In the genomic region with DNA sequence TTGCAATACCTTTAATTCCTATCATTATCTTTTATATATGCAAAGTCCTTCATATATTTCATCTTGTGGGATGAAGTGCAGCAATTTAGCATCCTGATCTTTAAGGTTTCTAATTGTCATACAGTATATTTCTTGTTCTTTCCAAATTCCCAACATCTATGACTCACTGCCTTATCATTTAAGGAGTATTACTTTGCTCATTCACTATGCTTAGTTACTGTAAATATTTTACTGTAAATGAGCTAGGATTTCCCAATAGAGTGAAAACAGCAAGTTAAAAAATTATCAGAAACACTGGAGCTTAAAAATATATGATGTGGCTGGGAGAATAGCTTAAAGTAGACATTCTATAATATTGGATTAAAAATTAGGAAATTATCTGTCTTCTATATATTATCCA, we compare ENCODE assay signal across 23 cellular contexts.
DNase-seq lines count a peak whose midpoint lies in the region; ATAC-seq and TF ChIP-seq lines count a peak whose summit lies in the region.
"Had no signal": no experiment of that assay in that cellular context is flagged by ENCODE, and none has a peak within 500 bp of the region (broad histone marks: within the 10 kb centered on the region; RNA-seq: fewer than 3 reads in every experiment).

No MANE protein-coding gene starts in this region.

- H3K36me3 ChIP-seq in smooth muscle cell (ENCODE audit: low read depth) = no peaks in the 10 kb centered on the region
- H3K36me3 ChIP-seq in CD8-positive, alpha-beta T cell (ENCODE audit: insufficient read depth, low read length) = no peaks in the 10 kb centered on the region
- H3K36me3 ChIP-seq: neutrophil, uterus had no signal

- H3K4me2 ChIP-seq in smooth muscle cell = peak overlapping the region; percentile 25

- DNase-seq in HFFc6 (peak; percentile 21), RKO (ENCODE audit: low spot score) (peak; percentile 13), epithelial cell of esophagus (ENCODE audit: low read depth) (peak; percentile 59), smooth muscle cell (lab: John Stamatoyannopoulos, UW; ENCODE audit: unreplicated experiment) (no peak), left colon (no peak)
- DNase-seq in activated T-cell treated with anti-CD3 and anti-CD28 coated beads, Interleukin-2, amount 50 U/mL, for 48 hours = no peak
- no peak for DNase-seq in CD8-positive, alpha-beta T cell
- DNase-seq: activated naive CD4-positive, alpha-beta T cell; activated T-cell treated with anti-CD3 and anti-CD28 coated beads, Interleukin-2, amount 50 U/mL, for 24 hours; amygdala; kidney glomerular epithelial cell; NCI-H146; NCI-H2171; NCI-H526 treated with DMSO at 0.1 percent for 48 hours; SIG-M5; small intestine; stimulated activated CD4-positive, alpha-beta T cell treated with anti-CD3 and anti-CD28 coated beads, Interleukin-2, amount 100 ng/mL, for 48 hours; stimulated activated naive CD4-positive, alpha-beta T cell; T-cell; testis; uterus had no signal

- intact Hi-C loops in left colon (cut with DNase I, micrococcal nuclease) = no loop called here
- intact Hi-C loops in CD8-positive, alpha-beta T cell (cut with DNase I, micrococcal nuclease) = no loop called here

- H3K27ac Mint-ChIP-seq in HFFc6 = peak overlapping the region; percentile 77
- H3K27ac Mint-ChIP-seq in CD8-positive, alpha-beta T cell = no peak overlapping the region
- H3K27ac Mint-ChIP-seq: activated T-cell treated with anti-CD3 and anti-CD28 coated beads, Interleukin-2, amount 50 U/mL, for 24 hours; B cell; T-cell had no signal

- no peaks in the 10 kb centered on the region for H3K9me3 Mint-ChIP-seq in HFFc6
- H3K9me3 Mint-ChIP-seq in CD8-positive, alpha-beta T cell = no peaks in the 10 kb centered on the region

- no peaks in the 10 kb centered on the region for H3K27me3 Mint-ChIP-seq in HFFc6 (ENCODE audit: insufficient read depth)
- H3K27me3 Mint-ChIP-seq in CD8-positive, alpha-beta T cell (ENCODE audit: low read depth) = no peaks in the 10 kb centered on the region
- H3K27me3 Mint-ChIP-seq: activated T-cell treated with anti-CD3 and anti-CD28 coated beads, Interleukin-2, amount 50 U/mL, for 24 hours; B cell; T-cell had no signal

- peaks cover 4% of the 10 kb centered on the region for H3K4me1 ChIP-seq in smooth muscle cell (ENCODE audit: low read depth)
- H3K4me1 ChIP-seq in CD8-positive, alpha-beta T cell (ENCODE audit: insufficient read depth, low read length) = no peaks in the 10 kb centered on the region
- H3K4me1 ChIP-seq: testis, uterus had no signal

- POLR2A ChIA-PET in CD8-positive, alpha-beta T cell (lab: Charles Lee) = no interaction called here

- no peaks in the 10 kb centered on the region for H4K20me1 ChIP-seq in smooth muscle cell (ENCODE audit: low read depth)

- H3K27me3 ChIP-seq in smooth muscle cell (ENCODE audit: low read depth) = no peaks in the 10 kb centered on the region
- no peaks in the 10 kb centered on the region for H3K27me3 ChIP-seq in CD8-positive, alpha-beta T cell (ENCODE audit: insufficient read depth, low read length)
- H3K27me3 ChIP-seq: neutrophil, testis, uterus had no signal

- ATAC-seq in left colon = no peak
- ATAC-seq in CD8-positive, alpha-beta T cell = no peak
- ATAC-seq: T-cell had no signal

- TF ChIP-seq CTCF in HFFc6 (IDR thresholded peaks at IDR 0.05) (no peak), epithelial cell of esophagus (IDR thresholded peaks at IDR 0.05; ENCODE audit: insufficient read depth, low read depth, low read length, missing control alignments) (no peak), smooth muscle cell (IDR thresholded peaks at IDR 0.05; ENCODE audit: borderline replicate concordance, insufficient read depth, poor library complexity, severe bottlenecking) (no peak)
- TF ChIP-seq CTCF in CD8-positive, alpha-beta T cell (IDR thresholded peaks at IDR 0.05) = no peak

- H3K4me3 Mint-ChIP-seq in HFFc6 = peak overlapping the region; percentile 48; the same call in 1 of the 2 replicates
- no peak overlapping the region for H3K4me3 Mint-ChIP-seq in CD8-positive, alpha-beta T cell
- H3K4me3 Mint-ChIP-seq: activated T-cell treated with anti-CD3 and anti-CD28 coated beads, Interleukin-2, amount 50 U/mL, for 24 hours; B cell; T-cell had no signal

- peaks cover 6% of the 10 kb centered on the region for H3F3A ChIP-seq in smooth muscle cell (ENCODE audit: low read depth)

- peak overlapping the region; percentile 38 for H3K9ac ChIP-seq in smooth muscle cell (ENCODE audit: low read depth)

- H2AFZ ChIP-seq in smooth muscle cell (ENCODE audit: low read depth) = no peak overlapping the region

- H3K36me3 Mint-ChIP-seq in HFFc6 (ENCODE audit: low read depth) = no peaks in the 10 kb centered on the region
- H3K36me3 Mint-ChIP-seq in CD8-positive, alpha-beta T cell = no peaks in the 10 kb centered on the region
- H3K36me3 Mint-ChIP-seq: T-cell had no signal

- H3K79me2 ChIP-seq in smooth muscle cell (ENCODE audit: low read depth) = no peaks in the 10 kb centered on the region

- no peaks in the 10 kb centered on the region for H3K9me3 ChIP-seq in smooth muscle cell (replicated peaks; ENCODE audit: low read depth)
- no peaks in the 10 kb centered on the region for H3K9me3 ChIP-seq in CD8-positive, alpha-beta T cell (ENCODE audit: low read length)
- H3K9me3 ChIP-seq: neutrophil, testis, uterus had no signal

- peaks cover 22% of the 10 kb centered on the region for H3K4me1 Mint-ChIP-seq in HFFc6 (ENCODE audit: low read depth)
- H3K4me1 Mint-ChIP-seq in CD8-positive, alpha-beta T cell (ENCODE audit: low read depth) = no peaks in the 10 kb centered on the region
- H3K4me1 Mint-ChIP-seq: B cell, T-cell had no signal

- H3K4me3 ChIP-seq in epithelial cell of esophagus (ENCODE audit: low read length) (no peak overlapping the region), smooth muscle cell (no peak overlapping the region)
- no peak overlapping the region for H3K4me3 ChIP-seq in CD8-positive, alpha-beta T cell (ENCODE audit: low read depth, low read length)
- H3K4me3 ChIP-seq: testis, uterus had no signal

- H3K27ac ChIP-seq in smooth muscle cell (ENCODE audit: low read depth) = peak overlapping the region; percentile 92
- H3K27ac ChIP-seq in CD8-positive, alpha-beta T cell (ENCODE audit: low read depth, low read length) = no peak overlapping the region
- H3K27ac ChIP-seq: neutrophil, testis, uterus had no signal

- CTCF ChIA-PET in CD8-positive, alpha-beta T cell (lab: Charles Lee) = no interaction called here

Comparison
In these comparisons a context has a peak if more than half of its experiments do, and no peak if none do; other contexts are left out.
1. DNase-seq: peak in HFFc6 (single experiment), RKO (single experiment) and epithelial cell of esophagus (single experiment); none in smooth muscle cell (single experiment), left colon (0 of 2), activated T-cell treated with anti-CD3 and anti-CD28 coated beads, Interleukin-2, amount 50 U/mL, for 48 hours (0 of 2) and CD8-positive, alpha-beta T cell (0 of 7).